ENCODE assay signal across 8 cellular contexts in genomic region chr4:145179201-145179860, GRCh38. TPM values are rescaled to one million over a fixed set of nuclear protein-coding genes. Genes with fewer than 3 reads are reported as not detected.
DNase-seq lines count a peak whose midpoint lies in the region; ATAC-seq and TF ChIP-seq lines count a peak whose summit lies in the region.

No MANE protein-coding gene starts in this region.

- no peak overlapping the region for H3K23ac ChIP-seq in neuronal stem cell (ENCODE audit: low read depth, low read length, poor library complexity)

- no peaks in the 10 kb centered on the region for H3K27me3 ChIP-seq in foreskin keratinocyte
- H3K27me3 ChIP-seq in neuronal stem cell (ENCODE audit: control insufficient read depth in 3 of 3, insufficient read depth in 3 of 3, low read depth in 1 of 3, low read length in 3 of 3) = no peaks in the 10 kb centered on the region

- H3K4me3 ChIP-seq in neuronal stem cell (ENCODE audit: low read length in 2 of 2) = peak overlapping the region; percentile 55 to 91

- H3K4me1 ChIP-seq in foreskin keratinocyte = peaks cover 5% of the 10 kb centered on the region
- H3K4me1 ChIP-seq in neuronal stem cell (ENCODE audit: control insufficient read depth in 2 of 2, insufficient read depth in 1 of 2, low read depth in 1 of 2, low read length in 2 of 2) = peaks cover 4 to 8% of the 10 kb centered on the region in 2 donors

- H2AK5ac ChIP-seq in neuronal stem cell (ENCODE audit: low read depth, low read length) = no peak overlapping the region

- no peak for TF ChIP-seq CTCF in foreskin keratinocyte (conservative IDR thresholded peaks at IDR 0.05)

- H3K36me3 ChIP-seq in neuronal stem cell (replicated peaks in 1 of 2; ENCODE audit: control insufficient read depth in 2 of 2, insufficient read depth in 2 of 2, low read length in 2 of 2) = peaks cover 0 to 8% of the 10 kb centered on the region in 2 donors

- H3K14ac ChIP-seq in neuronal stem cell (ENCODE audit: low read length) = no peak overlapping the region

- peak overlapping the region; percentile 66 for H3K4me2 ChIP-seq in neuronal stem cell (ENCODE audit: insufficient read depth, low read length, poor library complexity, severe bottlenecking)

- H4K91ac ChIP-seq in neuronal stem cell (ENCODE audit: low read depth, low read length, poor library complexity) = no peak overlapping the region

- no peak overlapping the region for H2BK5ac ChIP-seq in neuronal stem cell (ENCODE audit: low read length)

- H3K9ac ChIP-seq in neuronal stem cell (ENCODE audit: low read depth, low read length, poor library complexity) = peak overlapping the region; percentile 79

- peak overlapping the region; percentile 97 for H2AFZ ChIP-seq in neuronal stem cell (ENCODE audit: low read length)

- no peak overlapping the region for H2BK15ac ChIP-seq in neuronal stem cell (ENCODE audit: low read length)

- H3K4ac ChIP-seq in neuronal stem cell (ENCODE audit: low read length) = no peak overlapping the region

- DNase-seq in AG08395 (ENCODE audit: low spot score) (peak; percentile 56), RKO (ENCODE audit: low spot score) (peak; percentile 75), activated gamma-delta T cell (lab: John Stamatoyannopoulos, UW) (peak; percentile 69), foreskin keratinocyte (peak in 1 of 2 donors; percentile 51), neuronal stem cell (ENCODE audit: low spot score) (no peak), substantia nigra (lab: John Stamatoyannopoulos, UW) (peak in 46 of 49 donors; percentile 15 to 82 (median 54))

- no peak overlapping the region for H2BK12ac ChIP-seq in neuronal stem cell (ENCODE audit: low read length)

- no CpG with 5 or more reads among the region's 36 CpGs for WGBS in neuronal stem cell (ENCODE audit: extremely low coverage in 2 of 2, insufficient read length in 2 of 2, insufficient replicate concordance in 1 of 2), 2 donors

- H3K79me1 ChIP-seq in neuronal stem cell (ENCODE audit: low read depth, low read length) = peaks cover 2% of the 10 kb centered on the region

- H3K27ac ChIP-seq in foreskin keratinocyte (peak overlapping the region; percentile 66), neuronal stem cell (replicated peaks; ENCODE audit: low read length) (no peak overlapping the region), substantia nigra (ENCODE audit: low read depth, low read length, poor library complexity, severe bottlenecking) (peak overlapping the region; percentile 73)

- H4K8ac ChIP-seq in neuronal stem cell (ENCODE audit: low read depth, low read length) = no peak overlapping the region

- H3K9me3 ChIP-seq in neuronal stem cell (replicated peaks in 1 of 2; ENCODE audit: control insufficient read depth in 2 of 2, insufficient read depth in 1 of 2, low read depth in 1 of 2, low read length in 2 of 2) = no peaks in the 10 kb centered on the region

- ATAC-seq in GM18873 (IDR thresholded peaks at IDR 0.05; ENCODE audit: low FRiP score, unreplicated experiment) (peak; percentile 34), HG03108 (IDR thresholded peaks at IDR 0.05; ENCODE audit: unreplicated experiment) (peak; percentile 30), foreskin keratinocyte (peak; percentile 33)

- H3K18ac ChIP-seq in neuronal stem cell (ENCODE audit: low read length) = peak overlapping the region; percentile 48

- H2BK120ac ChIP-seq in neuronal stem cell (ENCODE audit: low read depth, low read length) = no peak overlapping the region

RNA-seq across cellular contexts. Expression of gene OTUD4, which starts 1.1 kb away (rescaled TPM):
- 33.7 and 36.4 TPM in 2 replicates for total RNA-seq in foreskin keratinocyte
- 6.3 and 7.5 TPM in 2 replicates for polyA plus RNA-seq in foreskin keratinocyte
- 19.7 TPM for polyA plus RNA-seq in neuronal stem cell (2013, experiment 1 of 2)
- 19.9 TPM for polyA plus RNA-seq in neuronal stem cell (2013, experiment 2 of 2)
